In the genomic region with DNA sequence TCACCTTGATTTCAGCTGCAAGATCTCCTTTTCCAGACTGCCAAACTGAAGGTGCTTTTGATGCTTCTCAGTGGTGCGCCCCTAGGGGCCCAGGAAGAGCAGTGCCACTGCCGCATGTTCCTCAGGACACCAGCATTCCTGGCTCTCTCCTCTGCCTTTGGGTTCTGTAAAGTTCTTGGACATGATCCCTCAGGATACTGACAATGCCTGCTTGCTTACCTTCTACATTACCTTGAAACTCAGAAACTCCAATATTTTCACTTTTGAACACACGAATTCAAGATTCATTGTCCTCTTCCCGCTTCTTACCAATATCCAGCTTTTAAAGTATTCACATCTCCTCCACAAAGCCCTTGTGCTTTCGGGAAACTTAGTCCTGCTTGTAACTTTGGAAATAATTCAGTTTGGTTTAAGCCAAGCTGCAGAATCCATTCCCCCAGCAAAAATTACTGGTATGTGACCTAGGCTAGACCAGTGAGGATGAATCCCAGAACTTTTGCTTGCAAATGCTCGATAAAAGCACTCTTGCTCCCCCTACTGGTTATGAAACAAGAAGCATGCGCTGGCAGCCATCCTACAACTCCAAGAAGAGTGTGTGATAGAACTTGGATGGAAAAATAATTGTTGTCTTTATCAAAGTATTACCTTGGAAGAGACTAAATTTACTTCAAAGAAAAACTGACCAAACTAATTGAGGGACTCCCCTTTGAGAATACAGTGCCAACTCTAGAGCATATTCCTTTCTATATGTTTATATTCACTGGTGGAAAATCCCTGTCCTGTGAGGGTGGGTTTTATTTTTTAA, we compare ENCODE assay signal across 8 cellular contexts. TPM values are rescaled to one million over a fixed set of nuclear protein-coding genes. Genes with fewer than 3 reads are reported as not detected.
DNase-seq lines count a peak whose midpoint lies in the region; ATAC-seq and TF ChIP-seq lines count a peak whose summit lies in the region.

No MANE protein-coding gene starts in this region.

- CTCF ChIA-PET in Calu3 (lab: Charles Lee), result interaction anchor here (0.7 to 1.0 kb wide), 5 partner anchors 9 to 1067 kb away, joined by 3 read pairs; no protein-coding TSS in a partner anchor
- CTCF ChIA-PET in activated CD8-positive, alpha-beta T cell treated with anti-CD3 and anti-CD28 coated beads, Interleukin-2, amount 10 ng/mL, durations not matched to agents 7 days and 5 days (lab: Charles Lee), result interaction anchor here (0.7 to 4.5 kb wide), 22 partner anchors 8 to 858 kb away, joined by 3 to 29 read pairs (median 4); a partner anchor contains a TSS

- ATAC-seq in GM19372 (IDR thresholded peaks at IDR 0.05; ENCODE audit: low read depth, unreplicated experiment), result peak; percentile 24
- peak; percentile 28 for ATAC-seq in HG03442 (IDR thresholded peaks at IDR 0.05; ENCODE audit: unreplicated experiment)
- ATAC-seq in activated CD8-positive, alpha-beta T cell treated with anti-CD3 and anti-CD28 coated beads, Interleukin-2, amount 10 ng/mL, durations not matched to agents 7 days and 5 days, result peak; percentile 66

- H3K36me3 Mint-ChIP-seq in Calu3 (ENCODE audit: insufficient read depth, unreplicated experiment), result no peaks in the 10 kb centered on the region
- H3K36me3 Mint-ChIP-seq in activated CD8-positive, alpha-beta T cell treated with anti-CD3 and anti-CD28 coated beads, Interleukin-2, amount 10 ng/mL, durations not matched to agents 7 days and 5 days (ENCODE audit: low read depth), result peaks cover 47% of the 10 kb centered on the region

- no peak overlapping the region for H3K4me3 ChIP-seq in testis

- H3K36me3 ChIP-seq in testis (ENCODE audit: low read depth, missing control alignments), result no peaks in the 10 kb centered on the region

- DNase-seq in Calu3 (peak; percentile 72), NCI-H524 (lab: John Stamatoyannopoulos, UW) (peak; percentile 30 to 72), erythroblast (lab: John Stamatoyannopoulos, UW) (peak; percentile 74 to 83), myocyte (ENCODE audit: low read depth) (peak; percentile 82), testis (peak; percentile 77)
- DNase-seq in activated CD8-positive, alpha-beta T cell treated with anti-CD3 and anti-CD28 coated beads, Interleukin-2, amount 10 ng/mL, durations not matched to agents 7 days and 5 days, result peak; percentile 65

- H3K27ac ChIP-seq in testis, result no peak overlapping the region

- no peak for TF ChIP-seq POLR2A in erythroblast (IDR thresholded peaks at IDR 0.05; ENCODE audit: low read length)
- no peak for TF ChIP-seq POLR2A in testis (IDR thresholded peaks at IDR 0.05)

- no peaks in the 10 kb centered on the region for H3K27me3 ChIP-seq in testis

- peak; percentile 89 for TF ChIP-seq CTCF in Calu3 (IDR thresholded peaks at IDR 0.05; ENCODE audit: unreplicated experiment)
- peak; percentile 56 to 78 (median 78) for TF ChIP-seq CTCF in testis (IDR thresholded peaks at IDR 0.05)

- H3K4me1 Mint-ChIP-seq in Calu3 (ENCODE audit: low read depth, unreplicated experiment), result peaks cover 10% of the 10 kb centered on the region
- H3K4me1 Mint-ChIP-seq in activated CD8-positive, alpha-beta T cell treated with anti-CD3 and anti-CD28 coated beads, Interleukin-2, amount 10 ng/mL, durations not matched to agents 7 days and 5 days (ENCODE audit: low read depth), result peaks cover 52% of the 10 kb centered on the region

- no peak overlapping the region for H3K27ac Mint-ChIP-seq in Calu3 (ENCODE audit: unreplicated experiment)
- peak overlapping the region; percentile 88 for H3K27ac Mint-ChIP-seq in activated CD8-positive, alpha-beta T cell treated with anti-CD3 and anti-CD28 coated beads, Interleukin-2, amount 10 ng/mL, durations not matched to agents 7 days and 5 days

- no TSS peak for BruUV-seq in Calu3 (replicated peaks; lab: Mats Ljungman, UMichigan)

- peak overlapping the region; percentile 43 for H3K4me3 Mint-ChIP-seq in Calu3 (ENCODE audit: low read depth, unreplicated experiment)
- H3K4me3 Mint-ChIP-seq in activated CD8-positive, alpha-beta T cell treated with anti-CD3 and anti-CD28 coated beads, Interleukin-2, amount 10 ng/mL, durations not matched to agents 7 days and 5 days, result peak overlapping the region; percentile 60

- 9 to 15% methylated on average over 7 of the region's 7 CpGs for WGBS in testis, 2 donors

- POLR2A ChIA-PET in activated CD8-positive, alpha-beta T cell treated with anti-CD3 and anti-CD28 coated beads, Interleukin-2, amount 10 ng/mL, durations not matched to agents 7 days and 5 days (lab: Charles Lee), result interaction anchor here (1.0 to 1.9 kb wide), 2 partner anchors 12 to 53 kb away, joined by 3 to 5 read pairs; no protein-coding TSS in a partner anchor

- peaks cover 8% of the 10 kb centered on the region for H3K27me3 Mint-ChIP-seq in Calu3 (ENCODE audit: unreplicated experiment)
- H3K27me3 Mint-ChIP-seq in activated CD8-positive, alpha-beta T cell treated with anti-CD3 and anti-CD28 coated beads, Interleukin-2, amount 10 ng/mL, durations not matched to agents 7 days and 5 days (ENCODE audit: low read depth), result no peaks in the 10 kb centered on the region

- intact Hi-C loops in Calu3 (cut with micrococcal nuclease; ENCODE audit: unreplicated experiment) (loop anchor here (5.0 kb wide), 1 partner anchor 1177 kb away; no protein-coding TSS in a partner anchor), testis (cut with DNase I; ENCODE audit: low total_unique reads) (no loop called here)

- no peaks in the 10 kb centered on the region for H3K9me3 Mint-ChIP-seq in Calu3 (ENCODE audit: low read depth, unreplicated experiment)
- no peaks in the 10 kb centered on the region for H3K9me3 Mint-ChIP-seq in activated CD8-positive, alpha-beta T cell treated with anti-CD3 and anti-CD28 coated beads, Interleukin-2, amount 10 ng/mL, durations not matched to agents 7 days and 5 days (ENCODE audit: insufficient read depth)

- H3K4me1 ChIP-seq in testis, result peaks cover 13% of the 10 kb centered on the region

- H3K9me3 ChIP-seq in testis, result no peaks in the 10 kb centered on the region

RNA-seq across cellular contexts. Expression of a gene that starts 16.5 kb away (rescaled TPM):
- not detected in 2 replicates for total RNA-seq in Calu3 (2022)
- total RNA-seq in activated CD8-positive, alpha-beta T cell treated with anti-CD3 and anti-CD28 coated beads, Interleukin-2, amount 10 ng/mL, durations not matched to agents 7 days and 5 days, result under 1 TPM; 0.26 to 0.40 TPM
- total RNA-seq in myocyte, result not detected in 2 replicates
- not detected for polyA plus RNA-seq in myocyte (2012)
- under 1 TPM; 0.62 to 0.71 TPM for total RNA-seq in testis
- polyA plus RNA-seq in testis (ENCODE audit: insufficient read depth, low read depth, low replicate concordance), result not detected

RNA-seq across cellular contexts. Expression of a gene that starts 51.2 kb away (rescaled TPM):
- total RNA-seq in Calu3 (2022) (4.0 and 6.0 TPM in 2 replicates), myocyte (6.6 and 10.7 TPM in 2 replicates), testis (10 to 100 TPM; 15.8 to 17.3 TPM)
- total RNA-seq in activated CD8-positive, alpha-beta T cell treated with anti-CD3 and anti-CD28 coated beads, Interleukin-2, amount 10 ng/mL, durations not matched to agents 7 days and 5 days, result 100 to 1,000 TPM; 159 to 169 TPM
- 5.6 TPM for polyA plus RNA-seq in myocyte (2012)
- 14.5 TPM for polyA plus RNA-seq in testis (ENCODE audit: insufficient read depth, low read depth, low replicate concordance)

RNA-seq across cellular contexts. Expression of a gene that starts 54.4 kb away (rescaled TPM):
- total RNA-seq in Calu3 (2022) (61.5 and 61.7 TPM in 2 replicates), myocyte (92.5 and 112 TPM in 2 replicates), testis (100 to 1,000 TPM in 1 of 2 donors, 10 to 100 TPM in 1; 99.0 to 126 TPM)
- total RNA-seq in activated CD8-positive, alpha-beta T cell treated with anti-CD3 and anti-CD28 coated beads, Interleukin-2, amount 10 ng/mL, durations not matched to agents 7 days and 5 days, result 10 to 100 TPM; 59.9 to 60.1 TPM
- 38.7 TPM for polyA plus RNA-seq in myocyte (2012)
- 215 TPM for polyA plus RNA-seq in testis (ENCODE audit: insufficient read depth, low read depth, low replicate concordance)

Comparison
In these comparisons a context has a peak if more than half of its experiments do, and no peak if none do; other contexts are left out.
1. RNA of a gene that starts 51.2 kb away (total RNA-seq): 159 to 169 TPM in activated CD8-positive, alpha-beta T cell treated with anti-CD3 and anti-CD28 coated beads, Interleukin-2, amount 10 ng/mL, durations not matched to agents 7 days and 5 days; 15.8 to 17.3 TPM in testis, 6.6 to 10.7 TPM in myocyte and 4.0 to 6.0 TPM in Calu3; every median in the first group is over 4 times any median in the second.
2. Peak in every context shown above with its lines, with median percentiles within 50 percentile points of each other: DNase-seq and ATAC-seq.